ENCODE assay signal across 7 cellular contexts in genomic region chr18:49808553-49809191, GRCh38. TPM values are rescaled to one million over a fixed set of nuclear protein-coding genes. Genes with fewer than 3 reads are reported as not detected.
A peak's percentile ranks its signal among the peaks of the same experiment; 100 is the strongest.
DNase-seq lines count a peak whose midpoint lies in the region; ATAC-seq, FAIRE-seq and TF ChIP-seq lines count a peak whose summit lies in the region.
"Not testable (repeated sequence)": the region's sequence is repeated elsewhere in the genome, so short reads cannot be mapped to it uniquely, and the experiment has no call there.

No MANE protein-coding gene starts in this region.

- not testable (repeated sequence) for H3K4me1 ChIP-seq in Caco-2; endodermal cell (ENCODE audit: control insufficient read depth, insufficient read depth, low read length)
- H3K4me1 ChIP-seq in HepG2 (ENCODE audit: insufficient read depth, low read length) (peaks cover 46% of the 10 kb centered on the region), right lobe of liver (peaks cover 0 to 58% (median 4%) of the 10 kb centered on the region in 4 donors)

- not testable (repeated sequence) for BruUV-seq in Caco-2 (replicated peaks; lab: Mats Ljungman, UMichigan); HepG2 (replicated peaks; lab: Mats Ljungman, UMichigan)

- not testable (repeated sequence) for H3K9me3 Mint-ChIP-seq in Caco-2 (ENCODE audit: unreplicated experiment)
- H3K9me3 Mint-ChIP-seq in endodermal cell = peaks cover 48% of the 10 kb centered on the region
- H3K9me3 Mint-ChIP-seq in progenitor cell of endocrine pancreas (ENCODE audit: low read depth) = peaks cover 18% of the 10 kb centered on the region

- not testable (repeated sequence) for H3K9ac ChIP-seq in endodermal cell (ENCODE audit: extremely low read depth, low read length, poor library complexity, severe bottlenecking); HepG2 (ENCODE audit: insufficient read depth, low read depth, low read length)

- H3K4me2 ChIP-seq in HepG2 (ENCODE audit: low read depth, low read length) = not testable (repeated sequence)

- H3K79me2 ChIP-seq in HepG2 (ENCODE audit: insufficient read depth, low read length) = peaks cover 91% of the 10 kb centered on the region

- H3K36me3 Mint-ChIP-seq in Caco-2 (ENCODE audit: insufficient read depth, unreplicated experiment) = peaks cover 54% of the 10 kb centered on the region
- H3K36me3 Mint-ChIP-seq in endodermal cell (ENCODE audit: low read depth) = peaks cover 52% of the 10 kb centered on the region
- peaks cover 26% of the 10 kb centered on the region for H3K36me3 Mint-ChIP-seq in progenitor cell of endocrine pancreas (ENCODE audit: insufficient read depth)

- H3K27me3 ChIP-seq in Caco-2 (replicated peaks; ENCODE audit: control insufficient read depth, insufficient read depth, low read length); WERI-Rb-1 (ENCODE audit: insufficient read depth, low read depth, severe bottlenecking); endodermal cell (ENCODE audit: control insufficient read depth, insufficient read depth, low read length, poor library complexity, severe bottlenecking); HepG2 (ENCODE audit: control insufficient read depth in 1 of 2, insufficient read depth in 2 of 2, low read length in 2 of 2); right lobe of liver: not testable (repeated sequence)

- H2AFZ ChIP-seq in HepG2 (ENCODE audit: low read length) = not testable (repeated sequence)

- H3K36me3 ChIP-seq in Caco-2 (ENCODE audit: control insufficient read depth, insufficient read depth, low read length); WERI-Rb-1; HepG2 (replicated peaks in 1 of 2; ENCODE audit: control insufficient read depth in 1 of 2, insufficient read depth in 2 of 2, low read length in 2 of 2); right lobe of liver: not testable (repeated sequence)
- peaks cover 25% of the 10 kb centered on the region for H3K36me3 ChIP-seq in endodermal cell (ENCODE audit: control insufficient read depth, insufficient read depth, low read length)

- not testable (repeated sequence) for H3K27ac ChIP-seq in WERI-Rb-1; endodermal cell (ENCODE audit: low read depth, low read length); HepG2 (ENCODE audit: extremely low read length, insufficient read depth, low read length)
- H3K27ac ChIP-seq in right lobe of liver = peak overlapping the region in 2 of 3 donors; percentile 2 to 43

- DNase-seq in Caco-2 (peak; percentile 36 to 45), ELF-1 (ENCODE audit: low read depth, low spot score) (peak; percentile 4), WERI-Rb-1 (peak; percentile 21)
- not testable (repeated sequence) for DNase-seq in endodermal cell; HepG2 (ENCODE audit: low spot score); right lobe of liver; progenitor cell of endocrine pancreas (ENCODE audit: low spot score, unreplicated experiment)

- peak in 1 of 2 experiments; percentile 12; a peak in 1 of 4 replicates for TF ChIP-seq EP300 in HepG2 (IDR thresholded peaks at IDR 0.05; ENCODE audit: low read depth in 2 of 2, low read length in 2 of 2)
- TF ChIP-seq EP300 in HepG2 (CRISPR knock-in tag; IDR thresholded peaks at IDR 0.05; ENCODE audit: borderline replicate concordance) = not testable (repeated sequence)

- in situ Hi-C loops in HepG2 (cut with HindIII; ENCODE audit: extremely low pct_ligation_motif_present, low pct_unique_long_range_greater_than_20kb) = not testable (repeated sequence)

- not testable (repeated sequence) for H3K4me3 ChIP-seq in Caco-2 (ENCODE audit: low read depth, low read length); WERI-Rb-1 (ENCODE audit: low read depth, low read length); HepG2 (replicated peaks in 1 of 3; ENCODE audit: insufficient read depth in 1 of 3, low read depth in 2 of 3, low read length in 3 of 3); right lobe of liver
- peak overlapping the region; percentile 44 for H3K4me3 ChIP-seq in endodermal cell (ENCODE audit: low read length)

- TF ChIP-seq CTCF in Caco-2 (IDR thresholded peaks at IDR 0.05; ENCODE audit: insufficient read depth in 1 of 2, low read depth in 1 of 2, low read length in 1 of 2, severe bottlenecking in 1 of 2, unreplicated experiment in 1 of 2); WERI-Rb-1 (IDR thresholded peaks at IDR 0.05; ENCODE audit: low read depth, low read length); endodermal cell (conservative IDR thresholded peaks at IDR 0.05); HepG2 (CRISPR knock-in tag; IDR thresholded peaks at IDR 0.05); right lobe of liver (IDR thresholded peaks at IDR 0.05); progenitor cell of endocrine pancreas (IDR thresholded peaks at IDR 0.05; ENCODE audit: unreplicated experiment): not testable (repeated sequence)

- TF ChIP-seq POLR2A in HepG2 (IDR thresholded peaks at IDR 0.05; ENCODE audit: insufficient read depth in 1 of 2, low read depth in 2 of 2, low read length in 2 of 2); right lobe of liver (IDR thresholded peaks at IDR 0.05): not testable (repeated sequence)

- POLR2A ChIA-PET in Caco-2 (lab: Charles Lee); HepG2 (lab: Yijun Ruan, JAX): not testable (repeated sequence)

- not testable (repeated sequence) for TF ChIP-seq RAD21 in HepG2 (CRISPR knock-in tag; IDR thresholded peaks at IDR 0.05)

- H3K4me3 Mint-ChIP-seq in Caco-2 (ENCODE audit: unreplicated experiment) = peak overlapping the region; percentile 27
- H3K4me3 Mint-ChIP-seq in endodermal cell; progenitor cell of endocrine pancreas (ENCODE audit: low read depth): not testable (repeated sequence)

- WGBS in endodermal cell (ENCODE audit: insufficient coverage in 1 of 2, insufficient read length in 1 of 2), 2 experiments = 92 to 99% methylated on average over 9 to 10 of the region's 10 CpGs
- WGBS in HepG2 (ENCODE audit: low lambda C conversion rate) = 91% methylated on average over 10 of the region's 10 CpGs
- WGBS in right lobe of liver (ENCODE audit: insufficient coverage, low coverage, low lambda C conversion rate, missing lambda C conversion rate) = 80% methylated on average over 10 of the region's 10 CpGs

- not testable (repeated sequence) for H4K20me1 ChIP-seq in HepG2 (ENCODE audit: insufficient read depth, low read length)

- ATAC-seq in HepG2, right lobe of liver: not testable (repeated sequence)

- CTCF ChIA-PET in Caco-2 (lab: Charles Lee); HepG2 (lab: Yijun Ruan, JAX; ENCODE audit: low intra/inter-chr PET ratio, low total read pairs): not testable (repeated sequence)

- intact Hi-C loops in Caco-2 (cut with micrococcal nuclease; ENCODE audit: unreplicated experiment); HepG2 (cut with micrococcal nuclease; ENCODE audit: unreplicated experiment); right lobe of liver (cut with DNase I): not testable (repeated sequence)

- peaks cover 20% of the 10 kb centered on the region for H3K4me1 Mint-ChIP-seq in Caco-2 (ENCODE audit: low read depth, unreplicated experiment)
- H3K4me1 Mint-ChIP-seq in endodermal cell = peaks cover 16% of the 10 kb centered on the region
- H3K4me1 Mint-ChIP-seq in progenitor cell of endocrine pancreas (ENCODE audit: low read depth) = peaks cover 29% of the 10 kb centered on the region

- H3K27ac Mint-ChIP-seq in Caco-2 (ENCODE audit: unreplicated experiment) (peak overlapping the region; percentile 63), progenitor cell of endocrine pancreas (peak overlapping the region; percentile 10)
- H3K27ac Mint-ChIP-seq in endodermal cell = not testable (repeated sequence)

- not testable (repeated sequence) for H3K9me3 ChIP-seq in Caco-2; HepG2 (ENCODE audit: low read length); right lobe of liver
- H3K9me3 ChIP-seq in WERI-Rb-1 (ENCODE audit: severe bottlenecking) = peaks cover 11% of the 10 kb centered on the region
- peaks cover 51% of the 10 kb centered on the region for H3K9me3 ChIP-seq in endodermal cell (ENCODE audit: control insufficient read depth, low read length)

- not testable (repeated sequence) for H3K27me3 Mint-ChIP-seq in Caco-2 (ENCODE audit: insufficient read depth, unreplicated experiment); endodermal cell (ENCODE audit: insufficient read depth); progenitor cell of endocrine pancreas

- not testable (repeated sequence) for FAIRE-seq in HepG2 (lab: Jason Lieb, UNC)

RNA-seq across cellular contexts. Expression of gene ACAA2, which starts 4.7 kb away (rescaled TPM):
- 188 and 207 TPM in 2 replicates for total RNA-seq in Caco-2 (2022)
- total RNA-seq in endodermal cell = 100 to 1,000 TPM; 128 to 131 TPM
- polyA plus RNA-seq in endodermal cell (2013, experiment 1 of 2) = 98.0 TPM
- polyA plus RNA-seq in endodermal cell (2013, experiment 2 of 2) = 83.9 TPM
- total RNA-seq in HepG2 (2016; rRNA removed; fragmentation: Illumina TruSeq; extraction: Trizol) = 182 and 269 TPM in 2 replicates
- 66.8 and 71.6 TPM in 2 replicates for total RNA-seq in HepG2 (2016; cell fraction: cytosol; rRNA removed; fragmentation: Illumina TruSeq; extraction: Trizol; ENCODE audit: low read depth)
- 184 and 258 TPM in 2 replicates for total RNA-seq in HepG2 (2016; cell fraction: insoluble cytoplasmic fraction; rRNA removed; fragmentation: Illumina TruSeq; extraction: Trizol)
- total RNA-seq in HepG2 (2016; cell fraction: membrane; rRNA removed; fragmentation: Illumina TruSeq; extraction: Trizol) = 178 and 187 TPM in 2 replicates
- total RNA-seq in HepG2 (2016; cell fraction: nucleus; rRNA removed; fragmentation: Illumina TruSeq; extraction: Trizol) = 79.1 and 82.2 TPM in 2 replicates
- polyA plus RNA-seq in HepG2 (2011; rRNA removed) = 35.5 and 51.6 TPM in 2 replicates
- polyA plus RNA-seq in HepG2 (2011; cell fraction: cytosol; rRNA removed) = 33.7 and 51.5 TPM in 2 replicates
- 16.7 and 21.8 TPM in 2 replicates for polyA plus RNA-seq in HepG2 (2011; cell fraction: nucleus; rRNA removed)
- 88.9 and 134 TPM in 2 replicates for polyA plus RNA-seq in HepG2 (2012)
- 103 and 113 TPM in 2 replicates for polyA plus RNA-seq in HepG2 (2016; cell fraction: cytosol; fragmentation: Illumina TruSeq; extraction: Trizol; ENCODE audit: low read depth)
- polyA plus RNA-seq in HepG2 (2016; cell fraction: insoluble cytoplasmic fraction; fragmentation: Illumina TruSeq; extraction: Trizol; ENCODE audit: low read depth) = 244 and 251 TPM in 2 replicates
- polyA plus RNA-seq in HepG2 (2016; cell fraction: membrane; fragmentation: Illumina TruSeq; extraction: Trizol; ENCODE audit: low read depth) = 158 and 166 TPM in 2 replicates
- 102 and 114 TPM in 2 replicates for polyA plus RNA-seq in HepG2 (2016; cell fraction: nucleus; fragmentation: Illumina TruSeq; extraction: Trizol; ENCODE audit: insufficient read depth, low read depth)
- 17.9 and 23.0 TPM in 2 replicates for polyA minus RNA-seq in HepG2 (2011; rRNA and poly(A)+ RNA removed; ENCODE audit: low replicate concordance)
- polyA minus RNA-seq in HepG2 (2011; cell fraction: cytosol; rRNA and poly(A)+ RNA removed) = 25.4 and 27.8 TPM in 2 replicates
- 27.8 and 29.3 TPM in 2 replicates for polyA minus RNA-seq in HepG2 (2011; cell fraction: nucleus; rRNA and poly(A)+ RNA removed)
- 100 to 1,000 TPM; 312 to 644 (median 421) TPM for total RNA-seq in right lobe of liver
- total RNA-seq in progenitor cell of endocrine pancreas = 100 and 106 TPM in 2 replicates
